ENCODE assay signal across 9 cellular contexts in the genomic region with DNA sequence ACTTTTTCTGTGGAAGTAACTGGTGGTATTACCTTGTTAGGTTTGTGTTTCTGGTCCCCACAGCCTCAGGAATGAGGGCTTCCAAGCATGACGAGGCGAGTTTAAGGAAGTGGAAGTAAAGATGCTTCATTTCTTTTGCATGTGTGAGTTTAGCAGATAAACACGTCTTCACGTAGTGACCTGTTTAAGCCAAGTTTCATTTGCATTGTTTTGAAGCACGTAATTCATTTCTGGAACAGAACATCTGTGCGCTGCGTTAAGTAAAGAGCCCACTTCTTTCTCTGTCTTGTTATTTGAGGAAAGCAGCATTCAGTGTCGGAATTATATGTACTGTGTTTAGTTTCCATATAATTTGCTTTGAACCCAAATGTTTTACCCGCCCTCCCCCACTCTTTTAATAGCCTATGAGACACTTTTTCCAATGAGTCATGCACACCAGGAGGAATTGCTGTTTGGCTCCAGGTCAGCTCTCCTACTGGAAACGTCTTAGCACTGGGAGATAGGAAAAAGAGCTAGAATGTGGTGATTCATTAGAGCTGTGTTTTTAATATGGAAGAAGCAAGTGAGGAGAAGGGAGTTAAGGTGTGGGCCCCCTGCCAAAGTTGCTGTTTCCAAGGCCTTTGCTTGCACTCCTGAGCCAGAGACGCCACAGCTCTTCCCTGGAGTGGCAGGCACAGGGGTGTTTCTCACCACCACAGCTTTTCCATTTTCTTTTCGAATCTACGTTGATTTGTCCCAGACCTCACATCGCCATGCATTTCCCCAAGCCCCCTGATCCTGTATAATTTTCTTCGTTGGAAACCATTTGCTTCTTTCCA. TPM values are rescaled to one million over a fixed set of nuclear protein-coding genes. Genes with fewer than 3 reads are reported as not detected.
DNase-seq lines count a peak whose midpoint lies in the region; ATAC-seq and TF ChIP-seq lines count a peak whose summit lies in the region.
"Had no signal": no experiment of that assay in that cellular context is flagged by ENCODE, and none has a peak within 500 bp of the region (broad histone marks: within the 10 kb centered on the region; RNA-seq: fewer than 3 reads in every experiment).

No MANE protein-coding gene starts in this region.

- peak overlapping the region; percentile 98 for H2BK5ac ChIP-seq in mesenchymal stem cell (ENCODE audit: low read depth, low read length, poor library complexity, severe bottlenecking)

- peak overlapping the region; percentile 6 for H4K8ac ChIP-seq in mesenchymal stem cell (ENCODE audit: low read length)

- H2BK120ac ChIP-seq in mesenchymal stem cell (ENCODE audit: low read depth, low read length): no peak overlapping the region

- WGBS in mesenchymal stem cell: 45% methylated on average over 11 of the region's 15 CpGs

- H3K18ac ChIP-seq in mesenchymal stem cell (ENCODE audit: low read depth in 1 of 2, low read length in 2 of 2): no peak overlapping the region

- peak overlapping the region; percentile 55 for H3K4me3 ChIP-seq in coronary artery
- peak overlapping the region in 1 of 2 experiments; percentile 58 for H3K4me3 ChIP-seq in mesenchymal stem cell (ENCODE audit: insufficient read depth in 1 of 2, low read depth in 1 of 2, low read length in 2 of 2)

- ATAC-seq in GM19351 (IDR thresholded peaks at IDR 0.05; ENCODE audit: unreplicated experiment): peak; percentile 95
- ATAC-seq in GM21390 (IDR thresholded peaks at IDR 0.05; ENCODE audit: unreplicated experiment): no peak

- H3K9me3 ChIP-seq in mesenchymal stem cell (ENCODE audit: control insufficient read depth, low read length): peaks cover 3% of the 10 kb centered on the region

- no peak overlapping the region for H3K4me3 Mint-ChIP-seq in activated T-helper 2 cell treated with anti-CD3 and anti-CD28 coated beads, Interferon-gamma antibody, Interleukin-2, Interleukin-4, amounts not matched to agents 10 μg/mL and 5 μg/mL and 100 μg/mL, durations not matched to agents 14 hours and 24 hours and 36 hours (ENCODE audit: low read depth)

- H3K27ac Mint-ChIP-seq in activated T-helper 2 cell treated with anti-CD3 and anti-CD28 coated beads, Interferon-gamma antibody, Interleukin-2, Interleukin-4, amounts not matched to agents 10 μg/mL and 5 μg/mL and 100 μg/mL, durations not matched to agents 14 hours and 24 hours and 36 hours: no peak overlapping the region

- H3K4me1 ChIP-seq in mesenchymal stem cell (ENCODE audit: control insufficient read depth, insufficient read depth, low read depth, low read length): peaks cover 22% of the 10 kb centered on the region

- H3K4me1 Mint-ChIP-seq in activated T-helper 2 cell treated with anti-CD3 and anti-CD28 coated beads, Interferon-gamma antibody, Interleukin-2, Interleukin-4, amounts not matched to agents 10 μg/mL and 5 μg/mL and 100 μg/mL, durations not matched to agents 14 hours and 24 hours and 36 hours (ENCODE audit: low read depth): no peaks in the 10 kb centered on the region

- H3K36me3 ChIP-seq in mesenchymal stem cell (ENCODE audit: control insufficient read depth in 1 of 2, insufficient read depth in 2 of 2, low read depth in 1 of 2, low read length in 2 of 2): no peaks in the 10 kb centered on the region

- no peaks in the 10 kb centered on the region for H3K27me3 ChIP-seq in mesenchymal stem cell (ENCODE audit: control insufficient read depth in 1 of 2, insufficient read depth in 1 of 2, low read length in 2 of 2)

- H2BK15ac ChIP-seq in mesenchymal stem cell (ENCODE audit: low read depth, poor library complexity, severe bottlenecking): peak overlapping the region; percentile 1

- intact Hi-C loops in activated T-helper 2 cell treated with anti-CD3 and anti-CD28 coated beads, Interferon-gamma antibody, Interleukin-2, Interleukin-4, amounts not matched to agents 10 μg/mL and 5 μg/mL and 100 μg/mL, durations not matched to agents 14 hours and 24 hours and 36 hours (cut with micrococcal nuclease): no loop called here

- H3K9ac ChIP-seq in mesenchymal stem cell (ENCODE audit: low read length): peak overlapping the region; percentile 90

- no peak for TF ChIP-seq CTCF in coronary artery (IDR thresholded peaks at IDR 0.05)

- peak overlapping the region in 1 of 2 experiments; percentile 83 for H3K14ac ChIP-seq in mesenchymal stem cell (ENCODE audit: low read length in 2 of 2)

- H3K27me3 Mint-ChIP-seq in activated T-helper 2 cell treated with anti-CD3 and anti-CD28 coated beads, Interferon-gamma antibody, Interleukin-2, Interleukin-4, amounts not matched to agents 10 μg/mL and 5 μg/mL and 100 μg/mL, durations not matched to agents 14 hours and 24 hours and 36 hours (ENCODE audit: low read depth): peaks cover 18% of the 10 kb centered on the region

- peak; percentile 95 for DNase-seq in LHCN-M2 (ENCODE audit: low read depth)
- DNase-seq in coronary artery (ENCODE audit: low spot score): peak; percentile 87
- DNase-seq in mesenchymal stem cell: peak; percentile 95
- DNase-seq in activated T-helper 2 cell treated with anti-CD3 and anti-CD28 coated beads, Interferon-gamma antibody, Interleukin-2, Interleukin-4, amounts not matched to agents 10 μg/mL and 5 μg/mL and 100 μg/mL, durations not matched to agents 14 hours and 24 hours and 36 hours (ENCODE audit: low spot score): no peak
- DNase-seq in activated CD4-positive, alpha-beta T cell treated with anti-CD3 and anti-CD28 coated beads for 4 hours: no peak
- no peak for DNase-seq in D341Med (ENCODE audit: low spot score)

- no peak overlapping the region for H3K23ac ChIP-seq in mesenchymal stem cell (ENCODE audit: low read length in 2 of 2)

- no peak overlapping the region for H4K91ac ChIP-seq in mesenchymal stem cell (ENCODE audit: low read length)

- peak overlapping the region; percentile 79 to 87 for H3K27ac ChIP-seq in coronary artery
- peak overlapping the region; percentile 98 for H3K27ac ChIP-seq in mesenchymal stem cell (ENCODE audit: low read length, poor library complexity, severe bottlenecking)

- H3K4me2 ChIP-seq in mesenchymal stem cell (ENCODE audit: low read length, poor library complexity, severe bottlenecking): peak overlapping the region; percentile 31

- H2AFZ ChIP-seq in mesenchymal stem cell (ENCODE audit: low read depth, low read length): no peak overlapping the region

- peak overlapping the region; percentile 100 for H2AK5ac ChIP-seq in mesenchymal stem cell (ENCODE audit: low read length, severe bottlenecking)

- peaks cover 9% of the 10 kb centered on the region for H3K9me3 Mint-ChIP-seq in activated T-helper 2 cell treated with anti-CD3 and anti-CD28 coated beads, Interferon-gamma antibody, Interleukin-2, Interleukin-4, amounts not matched to agents 10 μg/mL and 5 μg/mL and 100 μg/mL, durations not matched to agents 14 hours and 24 hours and 36 hours

- no peaks in the 10 kb centered on the region for H3K79me1 ChIP-seq in mesenchymal stem cell (replicated peaks; ENCODE audit: low read length, poor library complexity, severe bottlenecking)

- peak overlapping the region; percentile 84 to 95 for H3K4ac ChIP-seq in mesenchymal stem cell (ENCODE audit: low read depth in 1 of 2, low read length in 2 of 2)

- H2BK12ac ChIP-seq in mesenchymal stem cell (ENCODE audit: low read length in 2 of 2): peak overlapping the region; percentile 78 to 98

- no peaks in the 10 kb centered on the region for H3K36me3 Mint-ChIP-seq in activated T-helper 2 cell treated with anti-CD3 and anti-CD28 coated beads, Interferon-gamma antibody, Interleukin-2, Interleukin-4, amounts not matched to agents 10 μg/mL and 5 μg/mL and 100 μg/mL, durations not matched to agents 14 hours and 24 hours and 36 hours (ENCODE audit: low read depth)

RNA-seq across cellular contexts. Expression of a gene that starts 36.8 kb away (rescaled TPM):
- not detected in 2 replicates for total RNA-seq in LHCN-M2 (2014; rRNA removed)
- polyA plus RNA-seq in LHCN-M2 (2012): not detected
- not detected for polyA plus RNA-seq in mesenchymal stem cell (2013, experiment 1 of 2)
- polyA plus RNA-seq in mesenchymal stem cell (2013, experiment 2 of 2): not detected
- total RNA-seq in activated T-helper 2 cell treated with anti-CD3 and anti-CD28 coated beads, Interferon-gamma antibody, Interleukin-2, Interleukin-4, amounts not matched to agents 10 μg/mL and 5 μg/mL and 100 μg/mL, durations not matched to agents 14 hours and 24 hours and 36 hours: not detected in 2 replicates
- total RNA-seq: T-helper 2 cell treated with Interferon-gamma antibody and Interleukin-4, amounts not matched to agents 100 ng/mL and 5 ng/mL, for 36 hours had no signal

Comparison
In these comparisons a context has a peak if more than half of its experiments do, and no peak if none do; other contexts are left out.
1. DNase-seq: peak in LHCN-M2 (single experiment), coronary artery (single experiment) and mesenchymal stem cell (single experiment); none in activated T-helper 2 cell treated with anti-CD3 and anti-CD28 coated beads, Interferon-gamma antibody, Interleukin-2, Interleukin-4, amounts not matched to agents 10 μg/mL and 5 μg/mL and 100 μg/mL, durations not matched to agents 14 hours and 24 hours and 36 hours (single experiment), activated CD4-positive, alpha-beta T cell treated with anti-CD3 and anti-CD28 coated beads for 4 hours (0 of 2) and D341Med (single experiment).